Comparison of ENCODE assay signal across 22 cellular contexts in genomic region chr5:174526177-174526576, GRCh38.
DNase-seq lines count a peak whose midpoint lies in the region; ATAC-seq, FAIRE-seq and TF ChIP-seq lines count a peak whose summit lies in the region.
"Had no signal": no experiment of that assay in that cellular context is flagged by ENCODE, and none has a peak within 500 bp of the region (broad histone marks: within the 10 kb centered on the region; RNA-seq: fewer than 3 reads in every experiment).

No MANE protein-coding gene starts in this region.

- no peaks in the 10 kb centered on the region for H3F3A ChIP-seq in MM.1S (ENCODE audit: insufficient read depth, low read length)

- DNase-seq in MM.1S (peak; percentile 19), astrocyte (ENCODE audit: low read depth) (no peak), GF-D8 (lab: John Stamatoyannopoulos, UW) (no peak), T1000 (lab: John Stamatoyannopoulos, UW) (no peak)
- DNase-seq: 8988T; ACHN; AML-193; BE2C; Calu3; CD4-positive, alpha-beta memory T cell; COR-L47; DMS53; DMS79 treated with DMSO at 0.1 percent for 48 hours; GOT3; H7; HCEC 1CT had no signal

- H3K9ac ChIP-seq in MM.1S (ENCODE audit: low read length): no peak overlapping the region
- no peak overlapping the region for H3K9ac ChIP-seq in astrocyte (ENCODE audit: low read length)
- H3K9ac ChIP-seq in parathyroid adenoma: no peak overlapping the region
- H3K9ac ChIP-seq: BLaER1 treated with 17β-estradiol and CSF1 and Interleukin-3, amounts not matched to agents 10 nM and 100 nM had no signal

- H3K4me1 ChIP-seq in MM.1S (ENCODE audit: low read length) (no peaks in the 10 kb centered on the region), astrocyte (ENCODE audit: insufficient read depth, low read length) (no peaks in the 10 kb centered on the region), parathyroid adenoma (peaks cover 7% of the 10 kb centered on the region)
- H3K4me1 ChIP-seq: A549, BE2C had no signal

- peaks cover 5% of the 10 kb centered on the region for H3K4me1 Mint-ChIP-seq in astrocyte (ENCODE audit: low read depth, unreplicated experiment)

- H3K9me2 ChIP-seq in MM.1S (replicated peaks; ENCODE audit: insufficient read depth, low read length): no peaks in the 10 kb centered on the region

- H3K4me2 ChIP-seq in MM.1S (ENCODE audit: low read depth, low read length) (no peak overlapping the region), astrocyte (ENCODE audit: low read length) (no peak overlapping the region), parathyroid adenoma (ENCODE audit: low read length) (no peak overlapping the region)
- H3K4me2 ChIP-seq: A549 had no signal

- FAIRE-seq in astrocyte (lab: Jason Lieb, UNC): no peak
- FAIRE-seq: A549, GM12892 had no signal

- TF ChIP-seq CTCF in MM.1S (IDR thresholded peaks at IDR 0.05; ENCODE audit: low read length) (no peak), astrocyte (IDR thresholded peaks at IDR 0.05; ENCODE audit: insufficient read depth, low read depth, low read length) (no peak), parathyroid adenoma (IDR thresholded peaks at IDR 0.05) (no peak)

- H3K36me3 ChIP-seq in MM.1S (replicated peaks; ENCODE audit: insufficient read depth, low read length): no peaks in the 10 kb centered on the region
- H3K36me3 ChIP-seq in astrocyte (ENCODE audit: insufficient read depth, low read length): no peaks in the 10 kb centered on the region
- no peaks in the 10 kb centered on the region for H3K36me3 ChIP-seq in parathyroid adenoma (ENCODE audit: control insufficient read depth, insufficient read depth, low read length)
- H3K36me3 ChIP-seq: BE2C; BLaER1 treated with 17β-estradiol and CSF1 and Interleukin-3, amounts not matched to agents 10 nM and 100 nM had no signal

- no peaks in the 10 kb centered on the region for H3K9me3 ChIP-seq in MM.1S (replicated peaks; ENCODE audit: insufficient read depth, low read length)
- no peaks in the 10 kb centered on the region for H3K9me3 ChIP-seq in astrocyte (ENCODE audit: insufficient read depth, low read depth, low read length)
- no peaks in the 10 kb centered on the region for H3K9me3 ChIP-seq in parathyroid adenoma (ENCODE audit: control insufficient read depth, low read length)
- H3K9me3 ChIP-seq: A549; BE2C; BLaER1 treated with 17β-estradiol and CSF1 and Interleukin-3, amounts not matched to agents 10 nM and 100 nM had no signal

- peaks cover 5% of the 10 kb centered on the region for H3K27me3 Mint-ChIP-seq in astrocyte (ENCODE audit: low read depth, unreplicated experiment)

- peak overlapping the region; percentile 7 for H3K27ac Mint-ChIP-seq in astrocyte (ENCODE audit: unreplicated experiment)
- H3K27ac Mint-ChIP-seq: CD4-positive, alpha-beta memory T cell had no signal

- no peak overlapping the region for H2AFZ ChIP-seq in MM.1S (ENCODE audit: low read length)
- H2AFZ ChIP-seq in astrocyte (ENCODE audit: low read depth, low read length): no peak overlapping the region
- peak overlapping the region; percentile 38 for H2AFZ ChIP-seq in parathyroid adenoma

- H3K27ac ChIP-seq in MM.1S (ENCODE audit: low read length): no peak overlapping the region
- H3K27ac ChIP-seq in astrocyte (ENCODE audit: low read depth, low read length): no peak overlapping the region
- no peak overlapping the region for H3K27ac ChIP-seq in parathyroid adenoma
- H3K27ac ChIP-seq: A549; BLaER1 treated with 17β-estradiol and CSF1 and Interleukin-3, amounts not matched to agents 10 nM and 100 nM had no signal

- no peaks in the 10 kb centered on the region for H3K27me3 ChIP-seq in MM.1S (replicated peaks; ENCODE audit: insufficient read depth, low read length)
- H3K27me3 ChIP-seq in astrocyte (ENCODE audit: insufficient read depth, low read length): no peaks in the 10 kb centered on the region
- H3K27me3 ChIP-seq in parathyroid adenoma (ENCODE audit: control insufficient read depth, insufficient read depth, low read length): no peaks in the 10 kb centered on the region
- H3K27me3 ChIP-seq: BE2C; BLaER1 treated with 17β-estradiol and CSF1 and Interleukin-3, amounts not matched to agents 10 nM and 100 nM had no signal

- no peaks in the 10 kb centered on the region for H3K9me3 Mint-ChIP-seq in astrocyte (ENCODE audit: unreplicated experiment)

- ATAC-seq in HG03045 (IDR thresholded peaks at IDR 0.05; ENCODE audit: unreplicated experiment) (no peak), HG03095 (IDR thresholded peaks at IDR 0.05; ENCODE audit: unreplicated experiment) (no peak)
- ATAC-seq: A549 had no signal

- H3K79me2 ChIP-seq in MM.1S (ENCODE audit: low read length) (no peaks in the 10 kb centered on the region), astrocyte (ENCODE audit: insufficient read depth, low read length) (no peaks in the 10 kb centered on the region), parathyroid adenoma (no peaks in the 10 kb centered on the region)

- H4K20me1 ChIP-seq in MM.1S (ENCODE audit: insufficient read depth, low read length) (no peaks in the 10 kb centered on the region), astrocyte (ENCODE audit: insufficient read depth, low read length) (no peaks in the 10 kb centered on the region)
- H4K20me1 ChIP-seq: BLaER1 treated with 17β-estradiol and CSF1 and Interleukin-3, amounts not matched to agents 10 nM and 100 nM had no signal

- H3K4me3 Mint-ChIP-seq in astrocyte (ENCODE audit: unreplicated experiment): no peak overlapping the region
- H3K4me3 Mint-ChIP-seq: CD4-positive, alpha-beta memory T cell had no signal

- H3K36me3 Mint-ChIP-seq in astrocyte (ENCODE audit: low read depth, unreplicated experiment): no peaks in the 10 kb centered on the region
- H3K36me3 Mint-ChIP-seq: CD4-positive, alpha-beta memory T cell had no signal

- H3K4me3 ChIP-seq in MM.1S (ENCODE audit: low read length) (no peak overlapping the region), astrocyte (ENCODE audit: insufficient read depth, low read depth, low read length) (no peak overlapping the region), parathyroid adenoma (ENCODE audit: low read depth, low read length) (no peak overlapping the region)
- H3K4me3 ChIP-seq: A549; BLaER1 treated with 17β-estradiol and CSF1 and Interleukin-3, amounts not matched to agents 10 nM and 100 nM had no signal
